In genomic region chrX:155270969-155271368, GRCh38 we compare ENCODE assay signal across 37 cellular contexts. TPM values are rescaled to one million over a fixed set of nuclear protein-coding genes. Genes with fewer than 3 reads are reported as not detected.
"Had no signal": no experiment of that assay in that cellular context is flagged by ENCODE, and none has a peak within 500 bp of the region (broad histone marks: within the 10 kb centered on the region; RNA-seq: fewer than 3 reads in every experiment).

No MANE protein-coding gene starts in this region.

- H3K4me3 ChIP-seq: adrenal gland, ascending aorta, body of pancreas, breast epithelium, cardiac muscle cell had no signal

- FAIRE-seq: bronchial epithelial cell had no signal

- H3K27ac Mint-ChIP-seq: activated naive CD4-positive, alpha-beta T cell treated with anti-CD3 and anti-CD28 coated beads for 36 hours; activated naive CD4-positive, alpha-beta T cell treated with anti-CD3 and anti-CD28 coated beads, Interleukin-2, amount 10 ng/mL, durations not matched to agents 7 days and 5 days; activated naive CD4-positive, alpha-beta T cell treated with anti-CD3 and anti-CD28 coated beads, Interleukin-2, amount 50 U/mL, for 24 hours; activated naive CD4-positive, alpha-beta T cell treated with anti-CD3 and anti-CD28 coated beads, Interleukin-2, amount 50 U/mL, for 72 hours; activated naive CD8-positive, alpha-beta T cell; activated naive CD8-positive, alpha-beta T cell treated with anti-CD3 and anti-CD28 coated beads for 36 hours; activated naive CD8-positive, alpha-beta T cell treated with anti-CD3 and anti-CD28 coated beads, Interleukin-2, amount 10 ng/mL, durations not matched to agents 7 days and 5 days; activated naive CD8-positive, alpha-beta T cell treated with anti-CD3 and anti-CD28 coated beads, Interleukin-2, amount 50 U/mL, for 24 hours; activated T-cell treated with anti-CD3 and anti-CD28 coated beads, Interleukin-2, amount 50 U/mL, for 72 hours; activated T-helper 1 cell treated with anti-CD3 and anti-CD28 coated beads, Interleukin-12 subunit alpha, Interleukin-12 subunit beta, Interleukin-2, Interleukin-4 antibody, amounts not matched to agents 30 ng/mL and 10 ng/mL and 1 ng/mL, durations not matched to agents 14 hours and 24 hours and 36 hours; activated T-helper 17 cell treated with anti-CD3 and anti-CD28 coated beads, Interleukin-2, amount 50 U/mL, for 72 hours; activated T-helper 2 cell treated with anti-CD3 and anti-CD28 coated beads, Interferon-gamma antibody, Interleukin-2, Interleukin-4, amounts not matched to agents 10 μg/mL and 5 μg/mL and 100 μg/mL, durations not matched to agents 14 hours and 24 hours and 36 hours; brain had no signal

- H3K27me3 Mint-ChIP-seq: activated naive CD4-positive, alpha-beta T cell treated with anti-CD3 and anti-CD28 coated beads, Interleukin-2, amount 10 ng/mL, durations not matched to agents 7 days and 5 days; activated naive CD4-positive, alpha-beta T cell treated with anti-CD3 and anti-CD28 coated beads, Interleukin-2, amount 50 U/mL, for 24 hours; activated naive CD8-positive, alpha-beta T cell; activated naive CD8-positive, alpha-beta T cell treated with anti-CD3 and anti-CD28 coated beads for 36 hours; activated naive CD8-positive, alpha-beta T cell treated with anti-CD3 and anti-CD28 coated beads, Interleukin-2, amount 10 ng/mL, durations not matched to agents 7 days and 5 days; activated naive CD8-positive, alpha-beta T cell treated with anti-CD3 and anti-CD28 coated beads, Interleukin-2, amount 50 U/mL, for 24 hours; activated T-helper 17 cell treated with anti-CD3 and anti-CD28 coated beads, Interleukin-2, amount 50 U/mL, for 72 hours; central memory CD8-positive, alpha-beta T cell had no signal

- H3K4me3 Mint-ChIP-seq: activated naive CD4-positive, alpha-beta T cell treated with anti-CD3 and anti-CD28 coated beads for 36 hours; activated naive CD4-positive, alpha-beta T cell treated with anti-CD3 and anti-CD28 coated beads, Interleukin-2, amount 10 ng/mL, durations not matched to agents 7 days and 5 days; activated naive CD4-positive, alpha-beta T cell treated with anti-CD3 and anti-CD28 coated beads, Interleukin-2, amount 50 U/mL, for 24 hours; activated naive CD8-positive, alpha-beta T cell; activated naive CD8-positive, alpha-beta T cell treated with anti-CD3 and anti-CD28 coated beads for 36 hours; activated naive CD8-positive, alpha-beta T cell treated with anti-CD3 and anti-CD28 coated beads, Interleukin-2, amount 10 ng/mL, durations not matched to agents 7 days and 5 days; activated naive CD8-positive, alpha-beta T cell treated with anti-CD3 and anti-CD28 coated beads, Interleukin-2, amount 50 U/mL, for 24 hours; activated T-cell treated with anti-CD3 and anti-CD28 coated beads, Interleukin-2, amount 50 U/mL, for 4 hours; activated T-cell treated with anti-CD3 and anti-CD28 coated beads, Interleukin-2, amount 50 U/mL, for 72 hours; activated T-helper 1 cell treated with anti-CD3 and anti-CD28 coated beads, Interleukin-12 subunit alpha, Interleukin-12 subunit beta, Interleukin-2, Interleukin-4 antibody, amounts not matched to agents 30 ng/mL and 10 ng/mL and 1 ng/mL, durations not matched to agents 14 hours and 24 hours and 36 hours; activated T-helper 17 cell treated with anti-CD3 and anti-CD28 coated beads, Interleukin-2, amount 50 U/mL, for 72 hours; brain; central memory CD8-positive, alpha-beta T cell had no signal

- H3K9me3 Mint-ChIP-seq: activated naive CD4-positive, alpha-beta T cell treated with anti-CD3 and anti-CD28 coated beads, Interleukin-2, amount 50 U/mL, for 24 hours; activated T-cell treated with anti-CD3 and anti-CD28 coated beads, Interleukin-2, amount 50 U/mL, for 4 hours; activated T-helper 17 cell treated with anti-CD3 and anti-CD28 coated beads, Interleukin-2, amount 50 U/mL, for 72 hours; activated T-helper 2 cell treated with anti-CD3 and anti-CD28 coated beads, Interferon-gamma antibody, Interleukin-2, Interleukin-4, amounts not matched to agents 10 μg/mL and 5 μg/mL and 100 μg/mL, durations not matched to agents 14 hours and 24 hours and 36 hours had no signal

- H3K36me3 Mint-ChIP-seq: activated naive CD4-positive, alpha-beta T cell treated with anti-CD3 and anti-CD28 coated beads, Interleukin-2, amount 10 ng/mL, durations not matched to agents 7 days and 5 days; activated naive CD4-positive, alpha-beta T cell treated with anti-CD3 and anti-CD28 coated beads, Interleukin-2, amount 50 U/mL, for 24 hours; activated naive CD4-positive, alpha-beta T cell treated with anti-CD3 and anti-CD28 coated beads, Interleukin-2, amount 50 U/mL, for 72 hours; activated naive CD8-positive, alpha-beta T cell; brain had no signal

- H3K27me3 ChIP-seq: adrenal gland, ascending aorta, body of pancreas, brain microvascular endothelial cell, breast epithelium, cardiac muscle cell had no signal

- H3K27ac ChIP-seq: adrenal gland, ascending aorta, body of pancreas, brain microvascular endothelial cell, breast epithelium, cardiac muscle cell had no signal

- ATAC-seq: activated naive CD4-positive, alpha-beta T cell treated with anti-CD3 and anti-CD28 coated beads, Interleukin-2, amount 50 U/mL, for 72 hours; activated naive CD8-positive, alpha-beta T cell treated with anti-CD3 and anti-CD28 coated beads, Interleukin-2, amount 50 U/mL, for 24 hours; activated T-cell treated with anti-CD3 and anti-CD28 coated beads, Interleukin-2, amount 50 U/mL, for 4 hours; activated T-cell treated with anti-CD3 and anti-CD28 coated beads, Interleukin-2, amount 50 U/mL, for 72 hours; activated T-helper 17 cell treated with anti-CD3 and anti-CD28 coated beads, Interleukin-2, amount 50 U/mL, for 72 hours; body of pancreas had no signal

- H3K36me3 ChIP-seq: adrenal gland, ascending aorta, brain microvascular endothelial cell, breast epithelium, cardiac muscle cell had no signal

- H3K4me1 Mint-ChIP-seq: activated naive CD4-positive, alpha-beta T cell treated with anti-CD3 and anti-CD28 coated beads, Interleukin-2, amount 10 ng/mL, durations not matched to agents 7 days and 5 days; activated naive CD4-positive, alpha-beta T cell treated with anti-CD3 and anti-CD28 coated beads, Interleukin-2, amount 50 U/mL, for 24 hours; activated naive CD8-positive, alpha-beta T cell treated with anti-CD3 and anti-CD28 coated beads for 36 hours; activated naive CD8-positive, alpha-beta T cell treated with anti-CD3 and anti-CD28 coated beads, Interleukin-2, amount 10 ng/mL, durations not matched to agents 7 days and 5 days; activated T-helper 17 cell treated with anti-CD3 and anti-CD28 coated beads, Interleukin-2, amount 50 U/mL, for 72 hours; brain had no signal

- DNase-seq: activated effector memory CD4-positive, alpha-beta T cell treated with anti-CD3 and anti-CD28 coated beads, Interleukin-2, amount 50 U/mL, for 16 hours; activated effector memory CD4-positive, alpha-beta T cell treated with Interleukin-2 at 50 U/mL for 16 hours; activated gamma-delta T cell; activated gamma-delta T cell treated with Interleukin-2 at 50 U/mL for 16 hours; activated naive CD4-positive, alpha-beta T cell; activated naive CD4-positive, alpha-beta T cell treated with anti-CD3 and anti-CD28 coated beads for 36 hours; activated naive CD4-positive, alpha-beta T cell treated with anti-CD3 and anti-CD28 coated beads, Interleukin-2, amount 10 ng/mL, durations not matched to agents 7 days and 5 days; activated naive CD4-positive, alpha-beta T cell treated with anti-CD3 and anti-CD28 coated beads, Interleukin-2, amount 50 U/mL, for 16 hours; activated naive CD4-positive, alpha-beta T cell treated with Interleukin-2 at 50 U/mL for 16 hours; activated naive CD8-positive, alpha-beta T cell treated with anti-CD3 and anti-CD28 coated beads for 36 hours; activated naive CD8-positive, alpha-beta T cell treated with anti-CD3 and anti-CD28 coated beads, Interleukin-2, amount 10 ng/mL, durations not matched to agents 7 days and 5 days; activated naive CD8-positive, alpha-beta T cell treated with anti-CD3 and anti-CD28 coated beads, Interleukin-2, amount 50 U/mL, for 24 hours; activated T-cell treated with anti-CD3 and anti-CD28 coated beads, Interleukin-2, amount 50 U/mL, for 4 hours; activated T-cell treated with anti-CD3 and anti-CD28 coated beads, Interleukin-2, amount 50 U/mL, for 48 hours; activated T-cell treated with anti-CD3 and anti-CD28 coated beads, Interleukin-2, amount 50 U/mL, for 72 hours; adrenal gland; amniotic stem cell; amygdala; anterior cingulate cortex; aorta; body of pancreas; brain microvascular endothelial cell; caudate nucleus; central memory CD4-positive, alpha-beta T cell; cerebellar nuclear complex had no signal

- H3K4me1 ChIP-seq: adrenal gland, ascending aorta, body of pancreas, breast epithelium had no signal

- H3K9me3 ChIP-seq: adrenal gland, ascending aorta, body of pancreas had no signal

RNA-seq across cellular contexts. Expression of gene RAB39B, which starts 6.7 kb away (rescaled TPM):
- total RNA-seq: ascending aorta had no signal
